Comparison of ENCODE assay signal across 1 cellular context in the genomic region with DNA sequence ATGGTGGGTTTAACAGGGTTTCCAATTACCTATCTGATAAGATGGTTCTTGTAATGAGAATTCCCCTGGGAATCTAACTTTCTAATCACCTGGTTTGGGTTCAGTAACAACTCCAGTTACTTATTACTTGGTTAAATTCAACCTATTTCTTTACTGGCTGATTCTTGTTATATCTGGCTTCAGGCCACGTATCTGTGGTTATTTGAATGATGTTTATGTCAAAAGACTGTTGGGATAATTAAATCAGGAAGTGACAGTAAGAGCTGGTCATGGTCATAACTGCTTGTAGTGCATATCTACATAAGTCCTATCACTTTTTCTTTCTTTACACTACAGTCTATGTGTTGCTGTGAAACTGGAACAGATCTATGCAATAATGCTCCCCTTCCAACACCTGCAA.
TF ChIP-seq lines count a peak whose summit lies in the region.

No MANE protein-coding gene starts in this region.

TF ChIP-seq in WTC11, 78 proteins besides CTCF, POLR2A, EP300 and RAD21 (continued from another document):
- TF ChIP-seq, protein P1, sequence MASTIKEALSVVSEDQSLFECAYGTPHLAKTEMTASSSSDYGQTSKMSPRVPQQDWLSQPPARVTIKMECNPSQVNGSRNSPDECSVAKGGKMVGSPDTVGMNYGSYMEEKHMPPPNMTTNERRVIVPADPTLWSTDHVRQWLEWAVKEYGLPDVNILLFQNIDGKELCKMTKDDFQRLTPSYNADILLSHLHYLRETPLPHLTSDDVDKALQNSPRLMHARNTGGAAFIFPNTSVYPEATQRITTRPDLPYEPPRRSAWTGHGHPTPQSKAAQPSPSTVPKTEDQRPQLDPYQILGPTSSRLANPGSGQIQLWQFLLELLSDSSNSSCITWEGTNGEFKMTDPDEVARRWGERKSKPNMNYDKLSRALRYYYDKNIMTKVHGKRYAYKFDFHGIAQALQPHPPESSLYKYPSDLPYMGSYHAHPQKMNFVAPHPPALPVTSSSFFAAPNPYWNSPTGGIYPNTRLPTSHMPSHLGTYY (CRISPR knock-in tag; IDR thresholded peaks at IDR 0.05): no peak
- TF ChIP-seq ZBTB43 (CRISPR knock-in tag; IDR thresholded peaks at IDR 0.05) (no peak), CREB1 (CRISPR knock-in tag; IDR thresholded peaks at IDR 0.05) (no peak), NFYB (CRISPR knock-in tag; conservative IDR thresholded peaks at IDR 0.05; ENCODE audit: low read depth) (no peak)
- TF ChIP-seq, protein P2, sequence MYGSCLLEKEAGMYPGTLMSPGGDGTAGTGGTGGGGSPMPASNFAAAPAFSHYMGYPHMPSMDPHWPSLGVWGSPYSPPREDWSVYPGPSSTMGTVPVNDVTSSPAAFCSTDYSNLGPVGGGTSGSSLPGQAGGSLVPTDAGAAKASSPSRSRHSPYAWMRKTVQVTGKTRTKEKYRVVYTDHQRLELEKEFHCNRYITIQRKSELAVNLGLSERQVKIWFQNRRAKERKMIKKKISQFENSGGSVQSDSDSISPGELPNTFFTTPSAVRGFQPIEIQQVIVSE (CRISPR knock-in tag; IDR thresholded peaks at IDR 0.05; ENCODE audit: borderline replicate concordance): no peak
TF ChIP-seq in WTC11: peak in this region for 0.
